25 cellular contexts compared by ENCODE assay signal in genomic region chr9:107007981-107008380, GRCh38.
"Had no signal": no experiment of that assay in that cellular context is flagged by ENCODE, and none has a peak within 500 bp of the region (broad histone marks: within the 10 kb centered on the region; RNA-seq: fewer than 3 reads in every experiment).

No MANE protein-coding gene starts in this region.

- H3K36me3 ChIP-seq: ovary had no signal

- H3K27me3 ChIP-seq: hepatocyte, ovary, upper lobe of right lung had no signal

- H3K36me3 Mint-ChIP-seq: activated naive CD8-positive, alpha-beta T cell treated with anti-CD3 and anti-CD28 coated beads, Interleukin-2, amount 10 ng/mL, durations not matched to agents 7 days and 5 days; immature natural killer cell; naive B cell had no signal

- H3K4me3 Mint-ChIP-seq: activated B cell treated with CpG ODN at 0.5 μM for 24 hours; activated CD4-positive, alpha-beta T cell treated with anti-CD3 and anti-CD28 coated beads for 36 hours; activated naive CD4-positive, alpha-beta T cell treated with anti-CD3 and anti-CD28 coated beads for 36 hours; activated naive CD8-positive, alpha-beta T cell treated with anti-CD3 and anti-CD28 coated beads, Interleukin-2, amount 10 ng/mL, durations not matched to agents 7 days and 5 days; activated T-cell treated with anti-CD3 and anti-CD28 coated beads, Interleukin-2, amount 50 U/mL, for 72 hours; immature natural killer cell; naive B cell had no signal

- H3K4me1 ChIP-seq: psoas muscle, upper lobe of right lung had no signal

- H3K79me2 ChIP-seq: hepatocyte had no signal

- H3K27ac Mint-ChIP-seq: activated B cell treated with CpG ODN at 0.5 μM for 24 hours; activated CD4-positive, alpha-beta T cell treated with anti-CD3 and anti-CD28 coated beads for 36 hours; activated naive CD4-positive, alpha-beta T cell treated with anti-CD3 and anti-CD28 coated beads for 36 hours; activated naive CD8-positive, alpha-beta T cell treated with anti-CD3 and anti-CD28 coated beads, Interleukin-2, amount 10 ng/mL, durations not matched to agents 7 days and 5 days; activated T-cell treated with anti-CD3 and anti-CD28 coated beads, Interleukin-2, amount 50 U/mL, for 72 hours; immature natural killer cell had no signal

- H3K4me1 Mint-ChIP-seq: activated CD4-positive, alpha-beta T cell treated with anti-CD3 and anti-CD28 coated beads for 36 hours; activated naive CD8-positive, alpha-beta T cell treated with anti-CD3 and anti-CD28 coated beads, Interleukin-2, amount 10 ng/mL, durations not matched to agents 7 days and 5 days; immature natural killer cell had no signal

- DNase-seq: activated B cell treated with CpG ODN at 0.5 μM for 24 hours; activated CD4-positive, alpha-beta T cell treated with anti-CD3 and anti-CD28 coated beads for 36 hours; activated CD4-positive, alpha-beta T cell treated with anti-CD3 and anti-CD28 coated beads, Interleukin-2, amount 50 U/mL, for 4 hours; activated CD8-positive, alpha-beta memory T cell treated with anti-CD3 and anti-CD28 coated beads for 24 hours; activated CD8-positive, alpha-beta memory T cell treated with anti-CD3 and anti-CD28 coated beads, Interleukin-2, amount 50 U/mL, for 48 hours; activated effector memory CD4-positive, alpha-beta T cell treated with Interleukin-2 at 50 U/mL for 16 hours; activated naive CD4-positive, alpha-beta T cell treated with anti-CD3 and anti-CD28 coated beads for 36 hours; activated naive CD8-positive, alpha-beta T cell treated with anti-CD3 and anti-CD28 coated beads, Interleukin-2, amount 10 ng/mL, durations not matched to agents 7 days and 5 days; activated T-cell treated with anti-CD3 and anti-CD28 coated beads, Interleukin-2, amount 50 U/mL, for 72 hours; amygdala; effector memory CD4-positive, alpha-beta T cell; foreskin melanocyte; immature natural killer cell; naive B cell; ovary; psoas muscle; right cardiac atrium; stimulated activated CD4-positive, alpha-beta T cell treated with anti-CD3 and anti-CD28 coated beads, Interleukin-4, amount 100 ng/mL, for 24 hours; stimulated activated naive CD8-positive, alpha-beta T cell treated with anti-CD3 and anti-CD28 coated beads, Interleukin-15, Interleukin-2, amounts not matched to agents 100 U/mL and 50 U/mL, for 24 hours; T-helper 1 cell; upper lobe of right lung had no signal

- H3K27ac ChIP-seq: hepatocyte, ovary, psoas muscle, upper lobe of right lung had no signal

- H3K9me3 ChIP-seq: psoas muscle, upper lobe of right lung had no signal

- H3K4me2 ChIP-seq: hepatocyte had no signal

- H3K4me3 ChIP-seq: hepatocyte, lung, ovary, psoas muscle, upper lobe of right lung had no signal

- H3K9me3 Mint-ChIP-seq: activated B cell treated with CpG ODN at 0.5 μM for 24 hours had no signal

- H3K27me3 Mint-ChIP-seq: activated B cell treated with CpG ODN at 0.5 μM for 24 hours had no signal

- ATAC-seq: activated CD4-positive, alpha-beta T cell treated with anti-CD3 and anti-CD28 coated beads for 36 hours; activated T-cell treated with anti-CD3 and anti-CD28 coated beads, Interleukin-2, amount 50 U/mL, for 72 hours; esophagus mucosa; left lobe of liver; psoas muscle; right cardiac atrium; stimulated activated naive CD8-positive, alpha-beta T cell treated with anti-CD3 and anti-CD28 coated beads, Interleukin-15, Interleukin-2, amounts not matched to agents 100 U/mL and 50 U/mL, for 24 hours; upper lobe of right lung had no signal

- H2AFZ ChIP-seq: hepatocyte had no signal
